In the genomic region with DNA sequence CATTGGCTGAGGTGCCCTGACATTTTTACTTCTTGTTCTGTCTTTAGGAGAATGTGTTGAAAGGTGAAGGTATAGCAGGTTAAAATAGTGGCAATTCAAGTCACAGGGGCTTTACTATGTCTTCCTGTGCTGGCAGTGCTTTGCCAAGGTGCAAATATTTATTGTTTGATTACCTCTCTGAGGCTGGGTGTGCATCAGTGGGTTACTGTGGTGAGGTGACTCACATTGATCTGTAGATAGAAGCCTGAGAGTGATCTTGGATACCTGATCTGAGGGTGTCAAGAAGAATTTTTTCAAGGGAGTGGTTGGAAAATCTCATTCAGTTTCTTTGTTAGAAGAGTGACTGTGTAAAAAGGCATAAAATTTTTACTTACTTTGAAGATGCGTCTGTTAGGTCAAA, we compare ENCODE assay signal across 1 cellular context.
TF ChIP-seq lines count a peak whose summit lies in the region.

No MANE protein-coding gene starts in this region.

TF ChIP-seq in K562, 482 proteins besides CTCF, POLR2A, EP300 and RAD21 (continued from another document):
- TF ChIP-seq, protein P1, sequence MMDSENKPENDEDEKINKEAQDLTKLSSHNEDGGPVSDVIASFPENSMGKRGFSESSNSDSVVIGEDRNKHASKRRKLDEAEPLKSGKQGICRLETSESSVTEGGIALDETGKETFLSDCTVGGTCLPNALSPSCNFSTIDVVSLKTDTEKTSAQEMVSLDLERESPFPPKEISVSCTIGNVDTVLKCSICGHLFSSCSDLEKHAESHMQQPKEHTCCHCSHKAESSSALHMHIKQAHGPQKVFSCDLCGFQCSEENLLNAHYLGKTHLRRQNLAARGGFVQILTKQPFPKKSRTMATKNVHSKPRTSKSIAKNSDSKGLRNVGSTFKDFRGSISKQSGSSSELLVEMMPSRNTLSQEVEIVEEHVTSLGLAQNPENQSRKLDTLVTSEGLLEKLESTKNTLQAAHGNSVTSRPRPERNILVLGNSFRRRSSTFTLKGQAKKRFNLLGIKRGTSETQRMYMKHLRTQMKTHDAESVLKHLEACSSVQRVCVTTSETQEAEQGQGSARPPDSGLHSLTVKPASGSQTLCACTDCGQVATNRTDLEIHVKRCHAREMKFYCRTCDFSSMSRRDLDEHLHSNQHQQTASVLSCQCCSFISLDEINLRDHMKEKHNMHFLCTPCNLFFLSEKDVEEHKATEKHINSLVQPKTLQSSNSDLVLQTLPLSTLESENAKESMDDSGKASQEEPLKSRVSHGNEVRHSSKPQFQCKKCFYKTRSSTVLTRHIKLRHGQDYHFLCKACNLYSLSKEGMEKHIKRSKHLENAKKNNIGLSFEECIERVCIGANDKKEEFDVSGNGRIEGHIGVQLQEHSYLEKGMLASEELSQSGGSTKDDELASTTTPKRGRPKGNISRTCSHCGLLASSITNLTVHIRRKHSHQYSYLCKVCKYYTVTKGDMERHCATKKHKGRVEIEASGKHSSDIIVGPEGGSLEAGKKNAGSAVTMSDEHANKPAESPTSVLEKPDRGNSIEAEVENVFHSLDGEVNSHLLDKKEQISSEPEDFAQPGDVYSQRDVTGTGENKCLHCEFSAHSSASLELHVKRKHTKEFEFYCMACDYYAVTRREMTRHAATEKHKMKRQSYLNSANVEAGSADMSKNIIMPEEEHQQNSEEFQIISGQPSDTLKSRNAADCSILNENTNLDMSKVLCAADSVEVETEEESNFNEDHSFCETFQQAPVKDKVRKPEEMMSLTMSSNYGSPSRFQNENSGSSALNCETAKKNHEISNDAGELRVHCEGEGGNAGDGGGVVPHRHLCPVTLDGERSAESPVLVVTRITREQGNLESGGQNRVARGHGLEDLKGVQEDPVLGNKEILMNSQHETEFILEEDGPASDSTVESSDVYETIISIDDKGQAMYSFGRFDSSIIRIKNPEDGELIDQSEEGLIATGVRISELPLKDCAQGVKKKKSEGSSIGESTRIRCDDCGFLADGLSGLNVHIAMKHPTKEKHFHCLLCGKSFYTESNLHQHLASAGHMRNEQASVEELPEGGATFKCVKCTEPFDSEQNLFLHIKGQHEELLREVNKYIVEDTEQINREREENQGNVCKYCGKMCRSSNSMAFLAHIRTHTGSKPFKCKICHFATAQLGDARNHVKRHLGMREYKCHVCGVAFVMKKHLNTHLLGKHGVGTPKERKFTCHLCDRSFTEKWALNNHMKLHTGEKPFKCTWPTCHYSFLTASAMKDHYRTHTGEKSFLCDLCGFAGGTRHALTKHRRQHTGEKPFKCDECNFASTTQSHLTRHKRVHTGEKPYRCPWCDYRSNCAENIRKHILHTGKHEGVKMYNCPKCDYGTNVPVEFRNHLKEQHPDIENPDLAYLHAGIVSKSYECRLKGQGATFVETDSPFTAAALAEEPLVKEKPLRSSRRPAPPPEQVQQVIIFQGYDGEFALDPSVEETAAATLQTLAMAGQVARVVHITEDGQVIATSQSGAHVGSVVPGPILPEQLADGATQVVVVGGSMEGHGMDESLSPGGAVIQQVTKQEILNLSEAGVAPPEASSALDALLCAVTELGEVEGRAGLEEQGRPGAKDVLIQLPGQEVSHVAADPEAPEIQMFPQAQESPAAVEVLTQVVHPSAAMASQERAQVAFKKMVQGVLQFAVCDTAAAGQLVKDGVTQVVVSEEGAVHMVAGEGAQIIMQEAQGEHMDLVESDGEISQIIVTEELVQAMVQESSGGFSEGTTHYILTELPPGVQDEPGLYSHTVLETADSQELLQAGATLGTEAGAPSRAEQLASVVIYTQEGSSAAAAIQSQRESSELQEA (IDR thresholded peaks at IDR 0.05; ENCODE audit: low read depth): no peak
